ENCODE assay signal across 28 cellular contexts in the genomic region with DNA sequence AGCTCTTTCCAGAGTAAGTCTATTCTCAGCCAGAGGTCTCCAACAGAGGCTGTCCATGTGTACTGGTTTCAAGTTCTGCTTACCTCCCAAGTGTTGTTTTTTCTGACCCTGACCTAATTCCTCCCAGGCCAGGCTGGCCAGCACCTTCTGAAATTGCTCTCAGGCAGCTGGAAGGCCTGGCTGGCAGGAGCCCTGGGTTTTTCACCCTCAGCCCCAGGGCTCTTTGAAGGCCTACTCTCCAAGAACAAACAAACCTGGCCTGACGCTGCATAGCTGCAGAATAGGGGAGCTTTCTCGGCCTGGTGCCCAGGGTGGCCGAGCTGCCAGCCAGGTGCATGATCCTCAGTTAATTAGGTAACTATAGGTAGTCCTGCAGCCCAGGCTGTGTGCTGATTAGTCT.
DNase-seq lines count a peak whose midpoint lies in the region; ATAC-seq and TF ChIP-seq lines count a peak whose summit lies in the region.
"Had no signal": no experiment of that assay in that cellular context is flagged by ENCODE, and none has a peak within 500 bp of the region (broad histone marks: within the 10 kb centered on the region; RNA-seq: fewer than 3 reads in every experiment).

No MANE protein-coding gene starts in this region.

- POLR2A ChIA-PET in HEK293T (lab: Yijun Ruan, JAX): no interaction called here

- TF ChIP-seq POLR2A in body of pancreas (IDR thresholded peaks at IDR 0.05): no peak

- no peaks in the 10 kb centered on the region for H3K27me3 ChIP-seq in body of pancreas
- H3K27me3 ChIP-seq in psoas muscle (ENCODE audit: insufficient read depth in 3 of 3, low read length in 2 of 3): no peaks in the 10 kb centered on the region
- H3K27me3 ChIP-seq: BE2C, gastroesophageal sphincter, testis, uterus had no signal

- CTCF ChIA-PET in HEK293T (lab: Yijun Ruan, JAX): no interaction called here

- intact Hi-C loops in body of pancreas (cut with DNase I): no loop called here
- intact Hi-C loops in psoas muscle (cut with DNase I): no loop called here

- TF ChIP-seq CTCF in body of pancreas (IDR thresholded peaks at IDR 0.05) (no peak), psoas muscle (IDR thresholded peaks at IDR 0.05) (no peak)

- in situ Hi-C loops in G401 (cut with HindIII; ENCODE audit: low sequenced_read_pairs): no loop called here

- H3K27ac ChIP-seq in body of pancreas (no peak overlapping the region), psoas muscle (no peak overlapping the region)
- H3K27ac ChIP-seq: gastroesophageal sphincter, testis, uterus, VCaP had no signal

- no peak overlapping the region for H3K4me3 ChIP-seq in body of pancreas
- no peak overlapping the region for H3K4me3 ChIP-seq in psoas muscle
- H3K4me3 ChIP-seq: gastroesophageal sphincter, smooth muscle cell, testis, uterus had no signal

- H3K4me1 ChIP-seq in body of pancreas (peaks cover 7% of the 10 kb centered on the region), psoas muscle (peaks cover 6% of the 10 kb centered on the region)
- H3K4me1 ChIP-seq: BE2C, gastroesophageal sphincter, testis, uterus had no signal

- WGBS in body of pancreas, 2 donors: 19 to 29% methylated on average over 2 to 3 of the region's 3 CpGs
- 22 to 32% (median 28%) methylated on average over 3 of the region's 3 CpGs for WGBS in psoas muscle, 3 donors

- H3K9me3 ChIP-seq in body of pancreas (no peaks in the 10 kb centered on the region), psoas muscle (no peaks in the 10 kb centered on the region)
- H3K9me3 ChIP-seq: BE2C, gastroesophageal sphincter, testis, uterus had no signal

- peak; percentile 21 for DNase-seq in G401 (ENCODE audit: low spot score)
- peak; percentile 25 for DNase-seq in NCI-H1417 treated with DMSO at 0.1 percent for 48 hours (lab: John Stamatoyannopoulos, UW)
- DNase-seq in body of pancreas: peak; percentile 17 to 71 (median 56)
- peak in 1 of 2 donors; percentile 12 for DNase-seq in psoas muscle
- no peak for DNase-seq in HEK293T (ENCODE audit: extremely low spot score)
- no peak for DNase-seq in activated CD4-positive, alpha-beta T cell treated with anti-CD3 and anti-CD28 coated beads for 48 hours
- DNase-seq in activated CD8-positive, alpha-beta memory T cell treated with anti-CD3 and anti-CD28 coated beads, Interleukin-2, amount 50 U/mL, for 48 hours: no peak
- DNase-seq: activated CD4-positive, alpha-beta T cell treated with anti-CD3 and anti-CD28 coated beads for 4 hours; activated T-cell treated with anti-CD3 and anti-CD28 coated beads for 4 hours; BE2C; CD8-positive, alpha-beta memory T cell; effector CD4-positive, alpha-beta T cell; GDM1; HCEC 1CT; Kasumi-1; mammary epithelial cell; NCI-H187 treated with DMSO at 0.1 percent for 48 hours; NCI-H2227 treated with DMSO at 0.1 percent for 48 hours; NCI-H82; nephron progenitor cell; stimulated activated naive CD8-positive, alpha-beta T cell treated with anti-CD3 and anti-CD28 coated beads, Interleukin-15, Interleukin-2, amounts not matched to agents 100 U/mL and 50 U/mL, for 24 hours; SW 1271; T-helper 9 cell; testis; uterus had no signal

- H3K36me3 ChIP-seq in body of pancreas (replicated peaks in 1 of 2; ENCODE audit: insufficient read depth in 1 of 2, low read depth in 2 of 2) (no peaks in the 10 kb centered on the region), psoas muscle (ENCODE audit: insufficient read depth in 1 of 2, low read depth in 1 of 2) (no peaks in the 10 kb centered on the region)
- H3K36me3 ChIP-seq: BE2C, gastroesophageal sphincter, uterus had no signal

- ATAC-seq in body of pancreas (no peak), psoas muscle (peak; percentile 46 to 78 (median 69))
- ATAC-seq: gastroesophageal sphincter; stimulated activated naive CD8-positive, alpha-beta T cell treated with anti-CD3 and anti-CD28 coated beads, Interleukin-15, Interleukin-2, amounts not matched to agents 100 U/mL and 50 U/mL, for 24 hours had no signal

TF ChIP-seq in HEK293T, 16 proteins besides CTCF, POLR2A, EP300 and RAD21:
- TF ChIP-seq CTBP1 (IDR thresholded peaks at IDR 0.05; ENCODE audit: borderline replicate concordance) (no peak), ZNF384 (IDR thresholded peaks at IDR 0.05) (no peak), FOXA1 (IDR thresholded peaks at IDR 0.05) (no peak), L3MBTL2 (conservative IDR thresholded peaks at IDR 0.05) (no peak), ARNT (IDR thresholded peaks at IDR 0.05) (no peak), HDGF (IDR thresholded peaks at IDR 0.05; ENCODE audit: borderline replicate concordance) (no peak), NFRKB (IDR thresholded peaks at IDR 0.05) (no peak), BHLHE40 (IDR thresholded peaks at IDR 0.05; ENCODE audit: borderline replicate concordance) (no peak), PKNOX1 (IDR thresholded peaks at IDR 0.05) (no peak), LEF1 (IDR thresholded peaks at IDR 0.05; ENCODE audit: borderline replicate concordance) (no peak), TARDBP (IDR thresholded peaks at IDR 0.05) (no peak), SP1 (IDR thresholded peaks at IDR 0.05) (no peak), FOXM1 (IDR thresholded peaks at IDR 0.05; ENCODE audit: borderline replicate concordance) (no peak), ELF4 (IDR thresholded peaks at IDR 0.05) (no peak), FOXK2 (IDR thresholded peaks at IDR 0.05) (no peak), SUZ12 (IDR thresholded peaks at IDR 0.05) (no peak)

Comparison
In these comparisons a context has a peak if more than half of its experiments do, and no peak if none do; other contexts are left out.
1. DNase-seq: peak in G401 (single experiment), NCI-H1417 treated with DMSO at 0.1 percent for 48 hours (single experiment) and body of pancreas (4 of 4); none in HEK293T (single experiment), activated CD4-positive, alpha-beta T cell treated with anti-CD3 and anti-CD28 coated beads for 48 hours (single experiment) and activated CD8-positive, alpha-beta memory T cell treated with anti-CD3 and anti-CD28 coated beads, Interleukin-2, amount 50 U/mL, for 48 hours (single experiment).